ENCODE assay signal across 8 cellular contexts in the genomic region with DNA sequence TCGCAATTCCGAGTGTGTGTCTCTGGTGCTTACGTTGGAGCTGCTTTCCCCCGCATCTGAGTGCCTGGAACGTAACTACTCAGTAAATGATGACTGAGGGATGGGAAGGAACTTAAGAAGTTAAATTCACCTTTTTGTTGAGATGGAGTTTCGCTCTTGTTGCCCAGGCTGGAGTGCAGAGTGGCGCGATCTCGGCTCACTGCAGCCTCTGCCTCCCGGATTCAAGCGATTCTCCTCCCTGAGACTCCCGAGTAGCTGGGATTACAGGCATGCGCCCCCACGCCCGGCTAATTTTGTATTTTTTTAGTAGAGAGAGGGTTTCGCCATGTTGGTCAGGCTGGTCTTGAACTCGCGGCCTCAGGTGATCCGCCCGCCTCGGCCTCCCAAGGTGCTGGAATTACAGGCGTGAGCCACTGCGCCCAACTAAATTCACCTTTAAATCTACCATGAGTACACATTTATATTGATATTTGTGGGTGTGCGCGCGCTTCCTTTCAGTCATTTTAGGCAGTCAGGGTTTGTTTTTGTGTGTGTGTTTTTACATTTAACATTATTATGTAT. TPM values are rescaled to one million over a fixed set of nuclear protein-coding genes. Genes with fewer than 3 reads are reported as not detected.
DNase-seq lines count a peak whose midpoint lies in the region; ATAC-seq and TF ChIP-seq lines count a peak whose summit lies in the region.

No MANE protein-coding gene starts in this region.

- H3K27me3 ChIP-seq in gastrocnemius medialis: no peaks in the 10 kb centered on the region

- peak overlapping the region; percentile 94 to 98 for H3K27ac Mint-ChIP-seq in T-cell

- TF ChIP-seq POLR2A in gastrocnemius medialis (IDR thresholded peaks at IDR 0.05): no peak

- POLR2A ChIA-PET in T-cell (lab: Charles Lee): interaction anchor here (0.6 to 1.7 kb wide), 7 partner anchors 8 to 394 kb away, joined by 3 to 8 read pairs (median 3); no protein-coding TSS in a partner anchor

- DNase-seq in T-cell (no peak), foreskin fibroblast (no peak), gastrocnemius medialis (no peak), GM13976 (ENCODE audit: low spot score) (no peak), GM13977 (ENCODE audit: low spot score) (no peak), NCI-H2196 (lab: John Stamatoyannopoulos, UW; ENCODE audit: unreplicated experiment) (no peak)

- H3K9me3 ChIP-seq in gastrocnemius medialis: no peaks in the 10 kb centered on the region

- ATAC-seq in GM19035 (IDR thresholded peaks at IDR 0.05; ENCODE audit: unreplicated experiment) (peak; percentile 20), T-cell (replicated peaks in 1 of 4) (peak in 1 of 4 experiments; percentile 2), gastrocnemius medialis (no peak), GM19023 (IDR thresholded peaks at IDR 0.05; ENCODE audit: unreplicated experiment) (no peak)

- peak overlapping the region; percentile 96 to 97 (median 96) for H3K4me3 Mint-ChIP-seq in T-cell

- TF ChIP-seq CTCF in foreskin fibroblast (IDR thresholded peaks at IDR 0.05; ENCODE audit: low read depth, low read length) (no peak), gastrocnemius medialis (IDR thresholded peaks at IDR 0.05 in 4 of 5, conservative IDR thresholded peaks at IDR 0.05 in 1 of 5) (no peak), GM13976 (IDR thresholded peaks at IDR 0.05; ENCODE audit: borderline replicate concordance, control extremely low read depth, extremely low read depth, insufficient read depth, missing control alignments) (no peak), GM13977 (IDR thresholded peaks at IDR 0.05; ENCODE audit: extremely low read depth, insufficient read depth, missing control alignments) (no peak)

- H3K27me3 Mint-ChIP-seq in T-cell: no peaks in the 10 kb centered on the region

- H3K4me1 Mint-ChIP-seq in T-cell: peaks cover 37 to 46% (median 46%) of the 10 kb centered on the region in 3 donors

- H3K4me1 ChIP-seq in gastrocnemius medialis: peaks cover 14 to 19% of the 10 kb centered on the region in 2 donors

- intact Hi-C loops in gastrocnemius medialis (cut with DNase I; ENCODE audit: low total_unique reads): loop anchor here (1.0 to 2.0 kb wide), 4 partner anchors 36 to 381 kb away; partner anchors contain the start of genes AKIRIN1, MYCBP and RRAGC

- H3K27ac ChIP-seq in gastrocnemius medialis: peak overlapping the region; percentile 91 to 97 (median 94)

- peak overlapping the region; percentile 95 to 97 for H3K4me3 ChIP-seq in foreskin fibroblast (ENCODE audit: low read depth in 1 of 2, low read length in 2 of 2)
- peak overlapping the region; percentile 68 to 91 (median 80) for H3K4me3 ChIP-seq in gastrocnemius medialis

- CTCF ChIA-PET in T-cell (lab: Charles Lee): interaction anchor here in 1 of 2 donors (0.7 to 1.4 kb wide), 4 partner anchors 34 to 166 kb away, joined by 3 to 9 read pairs (median 6); no protein-coding TSS in a partner anchor

- H3K36me3 Mint-ChIP-seq in T-cell: peaks cover 17% of the 10 kb centered on the region

- in situ Hi-C loops in gastrocnemius medialis (cut with MboI; ENCODE audit: low sequenced_read_pairs in 4 of 4) (no loop called here), GM13976 (cut with MboI; ENCODE audit: low sequenced_read_pairs, unreplicated experiment) (no loop called here), GM13977 (cut with MboI; ENCODE audit: low pct_unique_long_range_greater_than_20kb, low sequenced_read_pairs, unreplicated experiment) (no loop called here)

- H3K9me3 Mint-ChIP-seq in T-cell: no peaks in the 10 kb centered on the region

- peaks cover 0 to 39% of the 10 kb centered on the region in 2 donors for H3K36me3 ChIP-seq in gastrocnemius medialis

RNA-seq across cellular contexts. Expression of gene NDUFS5, which starts 0.9 kb away (rescaled TPM):
- total RNA-seq in T-cell (100 to 1,000 TPM in 3 of 5 donors, 10 to 100 TPM in 2; 95.3 to 120 (median 101) TPM), gastrocnemius medialis (100 to 1,000 TPM; 603 to 976 (median 911) TPM)

RNA-seq across cellular contexts. Expression of gene AKIRIN1, which starts 36.0 kb away (rescaled TPM):
- total RNA-seq in T-cell: 10 to 100 TPM; 62.7 to 79.8 (median 72.7) TPM
- total RNA-seq in gastrocnemius medialis: 10 to 100 TPM; 28.2 to 46.0 (median 34.2) TPM

Comparison
In these comparisons a context has a peak if more than half of its experiments do, and no peak if none do; other contexts are left out.
1. RNA of gene NDUFS5, which starts 0.9 kb away (total RNA-seq): 603 to 976 TPM in gastrocnemius medialis; 95.3 to 120 TPM in T-cell; every median in the first group is over 4 times any median in the second.